ENCODE assay signal across 22 cellular contexts in the genomic region with DNA sequence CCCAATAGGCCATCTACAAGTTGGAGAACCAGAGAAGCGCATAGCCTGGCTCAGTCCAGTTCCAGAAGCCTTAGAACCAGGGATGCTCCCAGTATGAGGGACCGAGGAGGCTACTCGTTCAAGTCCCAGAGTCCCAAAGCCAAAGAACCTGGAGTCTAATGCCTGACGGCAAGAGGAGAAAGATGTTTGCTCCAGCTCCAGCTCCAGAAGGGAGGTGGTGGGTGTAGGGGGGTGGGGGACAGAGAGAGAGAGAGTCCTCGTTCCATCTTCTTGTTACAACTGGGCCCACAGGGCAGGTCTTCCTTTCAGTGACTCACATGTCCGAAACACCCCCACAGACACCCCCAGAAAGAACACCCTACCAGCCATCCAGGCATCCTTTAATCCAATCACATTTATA.
DNase-seq lines count a peak whose midpoint lies in the region; ATAC-seq, FAIRE-seq and TF ChIP-seq lines count a peak whose summit lies in the region.
"Had no signal": no experiment of that assay in that cellular context is flagged by ENCODE, and none has a peak within 500 bp of the region (broad histone marks: within the 10 kb centered on the region; RNA-seq: fewer than 3 reads in every experiment).

No MANE protein-coding gene starts in this region.

- H3K4me1 ChIP-seq in GM23338 (ENCODE audit: insufficient read depth) (no peaks in the 10 kb centered on the region), H1 (replicated peaks in 1 of 4; ENCODE audit: control insufficient read depth in 3 of 4, insufficient read depth in 4 of 4, low read length in 3 of 4) (no peaks in the 10 kb centered on the region), thyroid gland (peaks cover 18 to 22% of the 10 kb centered on the region in 2 donors)
- H3K4me1 ChIP-seq: BLaER1, Caco-2 had no signal

- TF ChIP-seq CTCF in GM23338 (conservative IDR thresholded peaks at IDR 0.05; ENCODE audit: low read depth in 2 of 2): no peak
- no peak for TF ChIP-seq CTCF in H1 (IDR thresholded peaks at IDR 0.05; ENCODE audit: control extremely low read depth in 1 of 3, insufficient read depth in 1 of 3, low read depth in 1 of 3, low read length in 3 of 3)
- no peak for TF ChIP-seq CTCF in osteocyte (IDR thresholded peaks at IDR 0.05)
- TF ChIP-seq CTCF in thyroid gland (IDR thresholded peaks at IDR 0.05): no peak

- no peak overlapping the region for H2BK120ac ChIP-seq in H1 (replicated peaks; ENCODE audit: low read depth, low read length)

- H3K9me3 Mint-ChIP-seq in GM23338: no peaks in the 10 kb centered on the region
- no peaks in the 10 kb centered on the region for H3K9me3 Mint-ChIP-seq in osteocyte (ENCODE audit: unreplicated experiment)
- H3K9me3 Mint-ChIP-seq: CD8-positive, alpha-beta T cell had no signal

- H3K4me2 ChIP-seq in GM23338 (no peak overlapping the region), H1 (ENCODE audit: insufficient read depth in 1 of 2, low read depth in 2 of 2, low read length in 2 of 2) (no peak overlapping the region)
- H3K4me2 ChIP-seq: BLaER1 had no signal

- H4K20me1 ChIP-seq in GM23338 (replicated peaks; ENCODE audit: insufficient read depth) (no peaks in the 10 kb centered on the region), H1 (replicated peaks in 1 of 2; ENCODE audit: control insufficient read depth in 1 of 2, insufficient read depth in 2 of 2, low read length in 2 of 2) (no peaks in the 10 kb centered on the region)
- H4K20me1 ChIP-seq: BLaER1 had no signal

- H3K4me3 Mint-ChIP-seq in GM23338 (no peak overlapping the region), osteocyte (ENCODE audit: unreplicated experiment) (no peak overlapping the region)
- H3K4me3 Mint-ChIP-seq: B cell; CD4-positive, CD25-positive, alpha-beta regulatory T cell; CD8-positive, alpha-beta T cell had no signal

- H4K91ac ChIP-seq in H1 (replicated peaks; ENCODE audit: insufficient read length, low read length): no peak overlapping the region

- H3K79me2 ChIP-seq in GM23338 (replicated peaks; ENCODE audit: insufficient read depth) (no peaks in the 10 kb centered on the region), H1 (ENCODE audit: control insufficient read depth in 1 of 2, insufficient read depth in 2 of 2, low read length in 2 of 2) (no peaks in the 10 kb centered on the region)

- H3K27me3 Mint-ChIP-seq in GM23338 (ENCODE audit: insufficient read depth, low read depth, poor library complexity) (peaks cover under 1% of the 10 kb centered on the region), osteocyte (ENCODE audit: unreplicated experiment) (peaks cover 11% of the 10 kb centered on the region)

- no peaks in the 10 kb centered on the region for H3K9me2 ChIP-seq in GM23338 (ENCODE audit: insufficient read depth)

- H3K27ac Mint-ChIP-seq in GM23338: peak overlapping the region; percentile 31; the same call in 1 of the 2 replicates
- no peak overlapping the region for H3K27ac Mint-ChIP-seq in osteocyte (ENCODE audit: unreplicated experiment)
- H3K27ac Mint-ChIP-seq: B cell; CD4-positive, CD25-positive, alpha-beta regulatory T cell; CD8-positive, alpha-beta T cell had no signal

- no peak for FAIRE-seq in H1 (lab: Jason Lieb, UNC)
- FAIRE-seq: A204.1, G401.6, GM19239, H54 had no signal

- no peak overlapping the region for H2BK12ac ChIP-seq in H1 (ENCODE audit: low read depth, low read length)

- intact Hi-C loops in thyroid gland (cut with DNase I): no loop called here

- no peak overlapping the region for H3K14ac ChIP-seq in H1 (ENCODE audit: insufficient read length)

- ATAC-seq in GM23338 (no peak), HG03159 (IDR thresholded peaks at IDR 0.05; ENCODE audit: unreplicated experiment) (no peak)
- ATAC-seq: CD8-positive, alpha-beta T cell had no signal

- H3K79me1 ChIP-seq in H1 (ENCODE audit: low read depth, low read length): no peaks in the 10 kb centered on the region

- no peak for TF ChIP-seq RAD21 in H1 (IDR thresholded peaks at IDR 0.05 in 1 of 2, conservative IDR thresholded peaks at IDR 0.05 in 1 of 2; ENCODE audit: low read depth in 2 of 2, low read length in 2 of 2)

- no peak overlapping the region for H3K4me3 ChIP-seq in GM23338
- H3K4me3 ChIP-seq in H1 (ENCODE audit: extremely low read depth in 1 of 4, insufficient read depth in 2 of 4, low read depth in 3 of 4, low read length in 4 of 4): no peak overlapping the region
- H3K4me3 ChIP-seq in thyroid gland (replicated peaks in 1 of 3): no peak overlapping the region
- H3K4me3 ChIP-seq: BLaER1, GM23248 had no signal

- DNase-seq in GM23338 (ENCODE audit: low spot score) (no peak), H1 (ENCODE audit: low read depth in 1 of 2, low spot score in 2 of 2) (no peak), osteocyte (ENCODE audit: extremely low spot score, unreplicated experiment) (peak; percentile 65), thyroid gland (no peak), NCI-H1694 (lab: John Stamatoyannopoulos, UW) (no peak)
- DNase-seq in effector CD4-positive, alpha-beta T cell: no peak
- DNase-seq: Caco-2; CD4-positive, CD25-positive, alpha-beta regulatory T cell; CD8-positive, alpha-beta T cell; DMS153; DND-41; GM23248; HCEC 1CT had no signal

- TF ChIP-seq EP300 in H1 (IDR thresholded peaks at IDR 0.05; ENCODE audit: borderline replicate concordance in 1 of 2, low read depth in 2 of 2, low read length in 2 of 2): no peak

- no peak overlapping the region for H4K5ac ChIP-seq in H1 (ENCODE audit: insufficient read length, low read depth, low read length)

- H2BK5ac ChIP-seq in H1 (ENCODE audit: low read depth, low read length): no peak overlapping the region

- no peak overlapping the region for H2BK20ac ChIP-seq in H1 (ENCODE audit: low read length)

- H4K8ac ChIP-seq in H1 (ENCODE audit: extremely low read depth, insufficient read depth, low read length): no peak overlapping the region

- no peak overlapping the region for H3K23ac ChIP-seq in H1 (ENCODE audit: insufficient read length)

- H3K23me2 ChIP-seq in H1 (ENCODE audit: low read depth, low read length): no peaks in the 10 kb centered on the region

- CTCF ChIA-PET in H1 (lab: Charles Lee; ENCODE audit: partially characterized antibody): interaction anchor here (1.2 to 1.3 kb wide), 3 partner anchors 12 to 539 kb away, joined by 3 read pairs; no protein-coding TSS in a partner anchor

- no peaks in the 10 kb centered on the region for H3F3A ChIP-seq in GM23338 (replicated peaks; ENCODE audit: low read depth)

- no peak overlapping the region for H3K9ac ChIP-seq in H1 (replicated peaks in 1 of 4; ENCODE audit: extremely low read depth in 1 of 4, low read depth in 3 of 4, low read length in 3 of 4)
- H3K9ac ChIP-seq: BLaER1, GM23248 had no signal

- H3K9me3 ChIP-seq in H1 (ENCODE audit: insufficient read depth in 2 of 2, low read depth in 1 of 2, low read length in 1 of 2): no peaks in the 10 kb centered on the region
- no peaks in the 10 kb centered on the region for H3K9me3 ChIP-seq in thyroid gland
- H3K9me3 ChIP-seq: BLaER1, Caco-2 had no signal

- H3K36me3 Mint-ChIP-seq in GM23338 (ENCODE audit: low read depth) (no peaks in the 10 kb centered on the region), osteocyte (ENCODE audit: unreplicated experiment) (no peaks in the 10 kb centered on the region)
- H3K36me3 Mint-ChIP-seq: CD4-positive, CD25-positive, alpha-beta regulatory T cell; CD8-positive, alpha-beta T cell had no signal

- TF ChIP-seq POLR2A in H1 (IDR thresholded peaks at IDR 0.05; ENCODE audit: control extremely low read depth in 1 of 2, low read depth in 2 of 2, low read length in 2 of 2): no peak
- no peak for TF ChIP-seq POLR2A in thyroid gland (IDR thresholded peaks at IDR 0.05)

- no peaks in the 10 kb centered on the region for H3K27me3 ChIP-seq in GM23338 (ENCODE audit: insufficient read depth)
- H3K27me3 ChIP-seq in H1 (replicated peaks in 1 of 4; ENCODE audit: control insufficient read depth in 3 of 4, extremely low read depth in 1 of 4, insufficient read depth in 3 of 4, low read length in 3 of 4): no peaks in the 10 kb centered on the region
- H3K27me3 ChIP-seq in thyroid gland: no peaks in the 10 kb centered on the region
- H3K27me3 ChIP-seq: BLaER1 had no signal

- H3K36me3 ChIP-seq in GM23338 (ENCODE audit: insufficient read depth): no peaks in the 10 kb centered on the region
- no peaks in the 10 kb centered on the region for H3K36me3 ChIP-seq in H1 (ENCODE audit: control insufficient read depth in 2 of 4, insufficient read depth in 4 of 4, low read length in 3 of 4)
- H3K36me3 ChIP-seq in thyroid gland: no peaks in the 10 kb centered on the region
- H3K36me3 ChIP-seq: BLaER1 had no signal

- 89% methylated on average over 6 of the region's 6 CpGs; no CpG with 5 or more reads in 1 of the 2 experiments for WGBS in H1 (ENCODE audit: extremely low coverage in 1 of 2, insufficient coverage in 1 of 2, insufficient read length in 1 of 2, insufficient replicate concordance in 2 of 2, low coverage in 1 of 2, low lambda C conversion rate in 2 of 2, missing lambda C conversion rate in 1 of 2), 2 experiments
- WGBS in thyroid gland, 2 donors: 93 to 95% methylated on average over 6 of the region's 6 CpGs

- H2AFZ ChIP-seq in GM23338: no peak overlapping the region
- H2AFZ ChIP-seq in H1 (ENCODE audit: low read length): 0 out of 2 replicates have a peak overlapping the region, but pooled peaks have one; percentile 23
- H2AFZ ChIP-seq: GM23248 had no signal

- no peak overlapping the region for H3K18ac ChIP-seq in H1 (ENCODE audit: extremely low read depth, low read length)

- no peak overlapping the region for H2BK15ac ChIP-seq in H1 (ENCODE audit: low read length)

- no peak overlapping the region for H3K4ac ChIP-seq in H1 (replicated peaks; ENCODE audit: insufficient read length, low read depth, low read length)

- H3K56ac ChIP-seq in H1 (replicated peaks; ENCODE audit: insufficient read length, low read depth, low read length): no peak overlapping the region

- H2AK5ac ChIP-seq in H1 (ENCODE audit: low read depth, low read length): no peak overlapping the region

- POLR2A ChIA-PET in H1 (lab: Charles Lee; ENCODE audit: partially characterized antibody): no interaction called here

- H3K27ac ChIP-seq in GM23338 (ENCODE audit: low read depth) (no peak overlapping the region), H1 (ENCODE audit: low read depth, low read length) (no peak overlapping the region), thyroid gland (peak overlapping the region; percentile 31 to 68 (median 55))
- H3K27ac ChIP-seq: 22Rv1, BLaER1, C4-2B, GM23248 had no signal

- H3K4me1 Mint-ChIP-seq in GM23338 (no peaks in the 10 kb centered on the region), osteocyte (ENCODE audit: unreplicated experiment) (peaks cover 3% of the 10 kb centered on the region)
- H3K4me1 Mint-ChIP-seq: B cell; CD4-positive, CD25-positive, alpha-beta regulatory T cell had no signal

TF ChIP-seq in GM23338, 12 proteins besides CTCF, POLR2A, EP300 and RAD21 (continues in another document):
- TF ChIP-seq NANOG (IDR thresholded peaks at IDR 0.05; ENCODE audit: borderline replicate concordance) (no peak), JUNB (IDR thresholded peaks at IDR 0.05; ENCODE audit: unreplicated experiment) (no peak), STAT1 (IDR thresholded peaks at IDR 0.05; ENCODE audit: unreplicated experiment) (no peak)

TF ChIP-seq in H1, 55 proteins besides CTCF, POLR2A, EP300 and RAD21 (continues in another document):
- TF ChIP-seq MAFK (IDR thresholded peaks at IDR 0.05; ENCODE audit: low read depth, low read length): no peak
- no peak for TF ChIP-seq CREB1 (IDR thresholded peaks at IDR 0.05)

Comparison
In these comparisons a context has a peak if more than half of its experiments do, and no peak if none do; other contexts are left out.
1. H3K27ac ChIP-seq: peak in thyroid gland (3 of 3); none in GM23338 (single experiment) and H1 (single experiment).